In the genomic region with DNA sequence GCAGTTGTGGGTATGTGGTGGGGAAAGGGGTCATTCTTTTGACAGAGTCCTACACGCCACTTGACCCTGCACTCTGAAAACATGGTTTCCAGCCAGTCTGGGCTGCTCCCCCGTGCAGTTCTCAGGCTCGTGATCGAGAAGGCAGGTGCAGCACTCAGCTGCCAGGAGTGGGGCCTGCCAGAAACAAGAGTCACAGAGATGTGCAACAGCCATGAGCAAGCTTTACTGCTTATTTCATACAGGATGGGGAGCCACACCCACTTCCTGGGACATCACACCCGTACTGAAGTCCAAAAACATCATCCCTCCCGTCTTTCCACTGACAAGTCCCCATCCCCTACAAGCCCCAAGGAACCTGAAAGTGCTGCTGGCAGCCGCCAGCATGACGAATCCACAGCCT, we compare ENCODE assay signal across 10 cellular contexts. TPM values are rescaled to one million over a fixed set of nuclear protein-coding genes. Genes with fewer than 3 reads are reported as not detected.
DNase-seq lines count a peak whose midpoint lies in the region; ATAC-seq and TF ChIP-seq lines count a peak whose summit lies in the region.
"Had no signal": no experiment of that assay in that cellular context is flagged by ENCODE, and none has a peak within 500 bp of the region (broad histone marks: within the 10 kb centered on the region; RNA-seq: fewer than 3 reads in every experiment).

No MANE protein-coding gene starts in this region.

- H3K36me3 Mint-ChIP-seq in CD4-positive, alpha-beta T cell (ENCODE audit: low read depth), result peaks cover 8% of the 10 kb centered on the region
- H3K36me3 Mint-ChIP-seq in HFFc6 (ENCODE audit: low read depth) (no peaks in the 10 kb centered on the region), naive B cell (no peaks in the 10 kb centered on the region)
- H3K36me3 Mint-ChIP-seq in activated CD8-positive, alpha-beta T cell treated with anti-CD3 and anti-CD28 coated beads for 36 hours (ENCODE audit: low read depth), result peaks cover 14% of the 10 kb centered on the region

- H3K4me1 ChIP-seq in prostate gland (replicated peaks), result peaks cover 4% of the 10 kb centered on the region

- no peak for TF ChIP-seq CTCF in CD4-positive, alpha-beta T cell (IDR thresholded peaks at IDR 0.05)
- TF ChIP-seq CTCF in HFFc6 (IDR thresholded peaks at IDR 0.05) (no peak), GM13977 (IDR thresholded peaks at IDR 0.05; ENCODE audit: extremely low read depth, insufficient read depth, missing control alignments) (no peak), prostate gland (IDR thresholded peaks at IDR 0.05) (no peak)
- TF ChIP-seq CTCF in activated CD8-positive, alpha-beta T cell treated with anti-CD3 and anti-CD28 coated beads for 36 hours (IDR thresholded peaks at IDR 0.05), result no peak

- intact Hi-C loops in CD4-positive, alpha-beta T cell (cut with DNase I, micrococcal nuclease), result loop anchor here (1.0 to 10.0 kb wide), 6 partner anchors 13 to 920 kb away; a partner anchor contains a TSS
- intact Hi-C loops in activated CD8-positive, alpha-beta T cell treated with anti-CD3 and anti-CD28 coated beads for 36 hours (cut with micrococcal nuclease), result no loop called here
- intact Hi-C loops in prostate gland (cut with DNase I), result no loop called here

- no peaks in the 10 kb centered on the region for H3K36me3 ChIP-seq in prostate gland

- H3K27ac Mint-ChIP-seq in CD4-positive, alpha-beta T cell, result peak overlapping the region; percentile 97
- no peak overlapping the region for H3K27ac Mint-ChIP-seq in HFFc6
- H3K27ac Mint-ChIP-seq in activated CD8-positive, alpha-beta T cell treated with anti-CD3 and anti-CD28 coated beads for 36 hours, result peak overlapping the region; percentile 90
- peak overlapping the region; percentile 91 to 100 (median 96) for H3K27ac Mint-ChIP-seq in naive B cell

- H3K4me3 Mint-ChIP-seq in CD4-positive, alpha-beta T cell, result peak overlapping the region; percentile 85
- H3K4me3 Mint-ChIP-seq in HFFc6 (peak overlapping the region; percentile 20; the same call in 1 of the 2 replicates), naive B cell (peak overlapping the region; percentile 78 to 98 (median 96))
- peak overlapping the region; percentile 75 for H3K4me3 Mint-ChIP-seq in activated CD8-positive, alpha-beta T cell treated with anti-CD3 and anti-CD28 coated beads for 36 hours

- no peak overlapping the region for H3K4me3 ChIP-seq in prostate gland
- H3K4me3 ChIP-seq: K562 had no signal

- in situ Hi-C loops in GM13977 (cut with MboI; ENCODE audit: low pct_unique_long_range_greater_than_20kb, low sequenced_read_pairs, unreplicated experiment), result no loop called here

- no peaks in the 10 kb centered on the region for H3K9me3 ChIP-seq in CD4-positive, alpha-beta T cell (ENCODE audit: control insufficient read depth, low read length)
- H3K9me3 ChIP-seq in prostate gland, result no peaks in the 10 kb centered on the region

- H3K9me3 Mint-ChIP-seq in CD4-positive, alpha-beta T cell, result no peaks in the 10 kb centered on the region
- H3K9me3 Mint-ChIP-seq in HFFc6 (no peaks in the 10 kb centered on the region), naive B cell (no peaks in the 10 kb centered on the region)
- no peaks in the 10 kb centered on the region for H3K9me3 Mint-ChIP-seq in activated CD8-positive, alpha-beta T cell treated with anti-CD3 and anti-CD28 coated beads for 36 hours
- H3K9me3 Mint-ChIP-seq: nephron had no signal

- no peak for TF ChIP-seq POLR2A in prostate gland (IDR thresholded peaks at IDR 0.05)

- H3K27me3 Mint-ChIP-seq in CD4-positive, alpha-beta T cell, result no peaks in the 10 kb centered on the region
- H3K27me3 Mint-ChIP-seq in HFFc6 (ENCODE audit: insufficient read depth) (peaks cover 33% of the 10 kb centered on the region), naive B cell (peaks cover 19 to 71% (median 35%) of the 10 kb centered on the region in 3 donors)
- H3K27me3 Mint-ChIP-seq in activated CD8-positive, alpha-beta T cell treated with anti-CD3 and anti-CD28 coated beads for 36 hours, result peaks cover 3% of the 10 kb centered on the region

- DNase-seq in CD4-positive, alpha-beta T cell, result peak in 6 of 10 experiments; percentile 28 to 54 (median 38)
- no peak for DNase-seq in HFFc6
- peak; percentile 59 for DNase-seq in activated CD8-positive, alpha-beta T cell treated with anti-CD3 and anti-CD28 coated beads for 36 hours
- DNase-seq in naive B cell, result no peak
- no peak for DNase-seq in GM13977 (ENCODE audit: low spot score)
- no peak for DNase-seq in NCI-H1417 treated with DMSO at 0.1 percent for 48 hours (lab: John Stamatoyannopoulos, UW)
- DNase-seq in NCI-H226, result no peak
- no peak for DNase-seq in prostate gland (ENCODE audit: low spot score)

- no peaks in the 10 kb centered on the region for H3K27me3 ChIP-seq in CD4-positive, alpha-beta T cell (ENCODE audit: control insufficient read depth, insufficient read depth, low read length)
- H3K27me3 ChIP-seq in prostate gland (replicated peaks; ENCODE audit: insufficient read depth), result peaks cover under 1% of the 10 kb centered on the region

- WGBS in prostate gland, result 88% methylated on average over 8 of the region's 8 CpGs

- POLR2A ChIA-PET in CD4-positive, alpha-beta T cell (lab: Charles Lee), result interaction anchor here (0.8 to 8.5 kb wide), 9 partner anchors 10 to 45 kb away, joined by 3 to 77 read pairs (median 11); a partner anchor contains a TSS
- POLR2A ChIA-PET in activated CD8-positive, alpha-beta T cell treated with anti-CD3 and anti-CD28 coated beads for 36 hours (lab: Charles Lee), result interaction anchor here (0.6 to 1.6 kb wide), 4 partner anchors 11 to 70 kb away, joined by 3 to 4 read pairs (median 4); no protein-coding TSS in a partner anchor

- CTCF ChIA-PET in CD4-positive, alpha-beta T cell (lab: Charles Lee), result interaction anchor here (0.6 to 1.4 kb wide), 5 partner anchors 21 to 76 kb away, joined by 3 read pairs; no protein-coding TSS in a partner anchor
- CTCF ChIA-PET in activated CD8-positive, alpha-beta T cell treated with anti-CD3 and anti-CD28 coated beads for 36 hours (lab: Charles Lee), result interaction anchor here (0.6 to 8.6 kb wide), 5 partner anchors 15 to 109 kb away, joined by 3 to 73 read pairs (median 4); a partner anchor contains a TSS

- H3K27ac ChIP-seq in CD4-positive, alpha-beta T cell (ENCODE audit: low read depth, low read length), result peak overlapping the region; percentile 97
- no peak overlapping the region for H3K27ac ChIP-seq in prostate gland

- H3K4me1 Mint-ChIP-seq in CD4-positive, alpha-beta T cell (ENCODE audit: low read depth), result peaks cover 90% of the 10 kb centered on the region
- peaks cover 49% of the 10 kb centered on the region for H3K4me1 Mint-ChIP-seq in HFFc6 (ENCODE audit: low read depth)
- peaks cover 78% of the 10 kb centered on the region for H3K4me1 Mint-ChIP-seq in activated CD8-positive, alpha-beta T cell treated with anti-CD3 and anti-CD28 coated beads for 36 hours (ENCODE audit: low read depth)
- peaks cover 52 to 64% (median 54%) of the 10 kb centered on the region in 3 donors for H3K4me1 Mint-ChIP-seq in naive B cell

- no peak for ATAC-seq in CD4-positive, alpha-beta T cell (ENCODE audit: poor library complexity)
- ATAC-seq in activated CD8-positive, alpha-beta T cell treated with anti-CD3 and anti-CD28 coated beads for 36 hours, result no peak
- no peak for ATAC-seq in naive B cell (ENCODE audit: low read depth in 2 of 2)
- ATAC-seq: K562 had no signal

RNA-seq across cellular contexts. Expression of a gene that starts 9.3 kb away (rescaled TPM):
- total RNA-seq in CD4-positive, alpha-beta T cell, result 10 to 100 TPM; 16.8 to 17.1 TPM
- total RNA-seq in HFFc6 (2021; fragmentation: NEBNext Ultra II Directional; extraction: Animal tissue kit (Norgen Biotek cat#: 25700)), result under 1 TPM; 0.11 to 0.94 (median 0.18) TPM
- total RNA-seq in activated CD8-positive, alpha-beta T cell treated with anti-CD3 and anti-CD28 coated beads for 36 hours, result 10 to 100 TPM; 12.6 to 14.0 TPM
- 10 to 100 TPM in 2 of 6 donors, 1 to 10 TPM in 4; 7.6 to 14.3 (median 9.6) TPM for polyA plus RNA-seq in naive B cell (ENCODE audit: low read depth in 6 of 6)
- 1 to 10 TPM in 1 of 2 donors, under 1 TPM in 1; 0.18 to 7.1 TPM for total RNA-seq in prostate gland

RNA-seq across cellular contexts. Expression of a gene that starts 13.3 kb away (rescaled TPM):
- total RNA-seq in CD4-positive, alpha-beta T cell, result 10 to 100 TPM; 57.0 to 62.2 TPM
- total RNA-seq in HFFc6 (2021; fragmentation: NEBNext Ultra II Directional; extraction: Animal tissue kit (Norgen Biotek cat#: 25700)), result 10 to 100 TPM; 31.9 to 36.3 (median 33.2) TPM
- total RNA-seq in activated CD8-positive, alpha-beta T cell treated with anti-CD3 and anti-CD28 coated beads for 36 hours, result 10 to 100 TPM; 41.4 to 47.5 TPM
- 10 to 100 TPM; 18.4 to 32.4 (median 23.4) TPM for polyA plus RNA-seq in naive B cell (ENCODE audit: low read depth in 6 of 6)
- 10 to 100 TPM; 26.4 to 50.6 TPM for total RNA-seq in prostate gland

RNA-seq across cellular contexts. Expression of a gene that starts 24.1 kb away (rescaled TPM):
- total RNA-seq in CD4-positive, alpha-beta T cell, result 1 to 10 TPM; 3.9 to 7.1 TPM
- total RNA-seq in HFFc6 (2021; fragmentation: NEBNext Ultra II Directional; extraction: Animal tissue kit (Norgen Biotek cat#: 25700)), result 1 to 10 TPM in 4 of 6 experiments, under 1 TPM in 2; 0.55 to 3.0 (median 2.0) TPM
- 1 to 10 TPM; 5.4 to 6.2 TPM for total RNA-seq in activated CD8-positive, alpha-beta T cell treated with anti-CD3 and anti-CD28 coated beads for 36 hours
- 1 to 10 TPM in 4 of 6 donors, under 1 TPM in 2; 0.29 to 2.8 (median 1.3) TPM for polyA plus RNA-seq in naive B cell (ENCODE audit: low read depth in 6 of 6)
- total RNA-seq in prostate gland, result 10 to 100 TPM in 1 of 2 donors, 1 to 10 TPM in 1; 6.1 to 10.4 TPM

RNA-seq across cellular contexts. Expression of a gene that starts 33.4 kb away (rescaled TPM):
- total RNA-seq in CD4-positive, alpha-beta T cell, result 10 to 100 TPM; 13.8 to 15.2 TPM
- under 1 TPM; 0.09 to 0.76 (median 0.31) TPM for total RNA-seq in HFFc6 (2021; fragmentation: NEBNext Ultra II Directional; extraction: Animal tissue kit (Norgen Biotek cat#: 25700))
- 1 to 10 TPM; 3.7 to 5.8 TPM for total RNA-seq in activated CD8-positive, alpha-beta T cell treated with anti-CD3 and anti-CD28 coated beads for 36 hours
- not detected for polyA plus RNA-seq in naive B cell (ENCODE audit: low read depth in 6 of 6)
- 10 to 100 TPM in 1 of 2 donors, 1 to 10 TPM in 1; 1.7 to 11.0 TPM for total RNA-seq in prostate gland

RNA-seq across cellular contexts. Expression of a gene that starts 36.8 kb away (rescaled TPM):
- 1 to 10 TPM; 1.9 to 2.3 TPM for total RNA-seq in CD4-positive, alpha-beta T cell
- total RNA-seq in HFFc6 (2021; fragmentation: NEBNext Ultra II Directional; extraction: Animal tissue kit (Norgen Biotek cat#: 25700)), result not detected
- total RNA-seq in activated CD8-positive, alpha-beta T cell treated with anti-CD3 and anti-CD28 coated beads for 36 hours, result under 1 TPM; 0.23 to 0.29 TPM
- under 1 TPM in 3 of 6 donors, not detected in 3; 0.17 to 0.29 (median 0.29) TPM for polyA plus RNA-seq in naive B cell (ENCODE audit: low read depth in 6 of 6)
- 100 to 1,000 TPM in 1 of 2 donors, 10 to 100 TPM in 1; 10.1 to 184 TPM for total RNA-seq in prostate gland

Comparison
In these comparisons a context has a peak if more than half of its experiments do, and no peak if none do; other contexts are left out.
1. DNase-seq: peak in CD4-positive, alpha-beta T cell (6 of 10) and activated CD8-positive, alpha-beta T cell treated with anti-CD3 and anti-CD28 coated beads for 36 hours (single experiment); none in HFFc6 (single experiment), naive B cell (single experiment), GM13977 (single experiment), NCI-H1417 treated with DMSO at 0.1 percent for 48 hours (single experiment), NCI-H226 (single experiment) and prostate gland (single experiment).
2. H3K4me3 Mint-ChIP-seq: peak in every context shown above with its lines; median percentile 96 in naive B cell; 85 in CD4-positive, alpha-beta T cell; 75 in activated CD8-positive, alpha-beta T cell treated with anti-CD3 and anti-CD28 coated beads for 36 hours; 20 in HFFc6.
3. intact Hi-C loops: an anchor here in CD4-positive, alpha-beta T cell (1.0 to 10.0 kb wide); none called in activated CD8-positive, alpha-beta T cell treated with anti-CD3 and anti-CD28 coated beads for 36 hours and prostate gland.